Comparison of ENCODE assay signal across 25 cellular contexts in genomic region chr1:15276691-15277090, GRCh38. TPM values are rescaled to one million over a fixed set of nuclear protein-coding genes. Genes with fewer than 3 reads are reported as not detected.
DNase-seq lines count a peak whose midpoint lies in the region; ATAC-seq, FAIRE-seq and TF ChIP-seq lines count a peak whose summit lies in the region.
"Had no signal": no experiment of that assay in that cellular context is flagged by ENCODE, and none has a peak within 500 bp of the region (broad histone marks: within the 10 kb centered on the region; RNA-seq: fewer than 3 reads in every experiment).

No MANE protein-coding gene starts in this region.

- SMC1A ChIA-PET in GM12878 (lab: Charles Lee; ENCODE audit: uncharacterized antibody, unreplicated experiment), result interaction anchor here (0.8 to 1.8 kb wide), 2 partner anchors 27 to 148 kb away, joined by 5 read pairs; no protein-coding TSS in a partner anchor

- no peak overlapping the region for H3K27ac Mint-ChIP-seq in osteocyte (ENCODE audit: unreplicated experiment)
- H3K27ac Mint-ChIP-seq: CD4-positive, alpha-beta T cell; HFFc6 had no signal

- H2AFZ ChIP-seq in GM12878 (ENCODE audit: control insufficient read depth, low read depth, low read length), result no peak overlapping the region
- H2AFZ ChIP-seq in SK-N-SH (ENCODE audit: low read depth), result no peak overlapping the region

- no peak overlapping the region for H3K4me3 Mint-ChIP-seq in osteocyte (ENCODE audit: unreplicated experiment)
- H3K4me3 Mint-ChIP-seq: CD14-positive monocyte; CD4-positive, alpha-beta T cell; CD8-positive, alpha-beta memory T cell; HFFc6 had no signal

- no peaks in the 10 kb centered on the region for H4K20me1 ChIP-seq in GM12878 (ENCODE audit: control insufficient read depth, insufficient read depth)
- no peaks in the 10 kb centered on the region for H4K20me1 ChIP-seq in SK-N-SH (ENCODE audit: insufficient read depth)
- H4K20me1 ChIP-seq: BLaER1 treated with 17β-estradiol and CSF1 and Interleukin-3, amounts not matched to agents 10 nM and 100 nM had no signal

- no TSS peak for BruUV-seq in GM12878 (replicated peaks; lab: Mats Ljungman, UMichigan)

- no peaks in the 10 kb centered on the region for H3K4me1 Mint-ChIP-seq in osteocyte (ENCODE audit: unreplicated experiment)

- TF ChIP-seq CTCF in GM12878 (IDR thresholded peaks at IDR 0.05 in 2 of 3, conservative IDR thresholded peaks at IDR 0.05 in 1 of 3; ENCODE audit: control insufficient read depth in 2 of 3, extremely low read depth in 1 of 3, insufficient read depth in 1 of 3, low read depth in 3 of 3, low read length in 3 of 3) (no peak), osteocyte (IDR thresholded peaks at IDR 0.05) (no peak), vagina (IDR thresholded peaks at IDR 0.05) (no peak), SK-N-SH (IDR thresholded peaks at IDR 0.05) (no peak)

- no peak for FAIRE-seq in GM12878 (lab: Jason Lieb, UNC)
- FAIRE-seq: A549, D721Med, G401.6, GM19239, H54 had no signal

- DNase-seq in GM12878 (ENCODE audit: low read depth, low spot score) (no peak), left colon (no peak), osteocyte (ENCODE audit: extremely low spot score, unreplicated experiment) (peak; percentile 27), vagina (ENCODE audit: extremely low spot score in 2 of 2) (peak; percentile 25 to 54), SK-N-SH (no peak), NOMO-1 treated with DMSO at 0.1 percent for 48 hours (lab: John Stamatoyannopoulos, UW; ENCODE audit: unreplicated experiment) (no peak)
- DNase-seq: 8988T; ACHN; AML-193; BE2C; CD4-positive, alpha-beta T cell; CD8-positive, alpha-beta memory T cell; DMS 273 treated with DMSO at 0.1 percent for 48 hours; DMS79; GOT3; HFFc6 had no signal

- TF ChIP-seq EP300 in GM12878 (IDR thresholded peaks at IDR 0.05; ENCODE audit: borderline replicate concordance in 1 of 2, control insufficient read depth in 1 of 2, low read depth in 2 of 2, low read length in 2 of 2) (no peak), SK-N-SH (IDR thresholded peaks at IDR 0.05; ENCODE audit: borderline replicate concordance in 1 of 2, low read depth in 1 of 2, low read length in 1 of 2) (no peak)

- RAD21 ChIA-PET in GM12878 (lab: Charles Lee; ENCODE audit: unreplicated experiment), result interaction anchor here (8.2 kb wide), 1 partner anchor 148 kb away, joined by 166 read pairs; no protein-coding TSS in a partner anchor

- intact Hi-C loops in GM12878 (cut with micrococcal nuclease; ENCODE audit: unreplicated experiment), result no loop called here
- intact Hi-C loops in left colon (cut with DNase I, micrococcal nuclease), result loop anchor here in 1 of 2 donors (10.0 kb wide), 2 partner anchors 122 to 152 kb away; partner anchors contain the start of gene TMEM51
- intact Hi-C loops in vagina (cut with DNase I), result no loop called here

- H3K9me3 ChIP-seq in GM12878 (replicated peaks; ENCODE audit: control insufficient read depth, insufficient read depth, low read length) (no peaks in the 10 kb centered on the region), vagina (no peaks in the 10 kb centered on the region), SK-N-SH (no peaks in the 10 kb centered on the region)
- H3K9me3 ChIP-seq: A549; BE2C; BLaER1 treated with 17β-estradiol and CSF1 and Interleukin-3, amounts not matched to agents 10 nM and 100 nM; HAP-1 had no signal

- H3K9me3 Mint-ChIP-seq in osteocyte (ENCODE audit: unreplicated experiment), result no peaks in the 10 kb centered on the region
- H3K9me3 Mint-ChIP-seq: CD14-positive monocyte; CD4-positive, alpha-beta T cell; CD8-positive, alpha-beta memory T cell; HFFc6 had no signal

- H3K27me3 ChIP-seq in GM12878 (replicated peaks in 1 of 2; ENCODE audit: control insufficient read depth in 2 of 2, insufficient read depth in 2 of 2, low read length in 1 of 2), result no peaks in the 10 kb centered on the region; a peak in 1 of 4 replicates
- H3K27me3 ChIP-seq in vagina, result no peaks in the 10 kb centered on the region
- H3K27me3 ChIP-seq in SK-N-SH (ENCODE audit: insufficient read depth), result no peaks in the 10 kb centered on the region
- H3K27me3 ChIP-seq: BE2C; BLaER1 treated with 17β-estradiol and CSF1 and Interleukin-3, amounts not matched to agents 10 nM and 100 nM had no signal

- no peak overlapping the region for H3K4me2 ChIP-seq in GM12878 (ENCODE audit: control insufficient read depth, insufficient read depth)
- no peak overlapping the region for H3K4me2 ChIP-seq in SK-N-SH
- H3K4me2 ChIP-seq: A549 had no signal

- CTCF ChIA-PET in GM12878 (lab: Yijun Ruan, JAX), result interaction anchor here (0.6 to 9.2 kb wide), 4 partner anchors 28 to 153 kb away, joined by 3 to 219 read pairs (median 6); no protein-coding TSS in a partner anchor
- CTCF ChIA-PET in SK-N-SH (lab: Yijun Ruan, JAX), result interaction anchor here (0.5 to 1.2 kb wide), 3 partner anchors 28 to 155 kb away, joined by 3 to 7 read pairs (median 3); no protein-coding TSS in a partner anchor

- H3K27ac ChIP-seq in GM12878 (ENCODE audit: control insufficient read depth, insufficient read depth), result no peak overlapping the region
- no peak overlapping the region for H3K27ac ChIP-seq in vagina
- H3K27ac ChIP-seq in SK-N-SH (ENCODE audit: low read depth in 2 of 2, low read length in 1 of 2), result no peak overlapping the region
- H3K27ac ChIP-seq: BLaER1 treated with 17β-estradiol and CSF1 and Interleukin-3, amounts not matched to agents 10 nM and 100 nM had no signal

- H3F3A ChIP-seq in SK-N-SH (replicated peaks; ENCODE audit: insufficient read depth), result no peaks in the 10 kb centered on the region

- in situ Hi-C loops in GM12878 (cut with MboI), result no loop called here

- POLR2A ChIA-PET in GM12878 (lab: Charles Lee), result no interaction called here
- POLR2A ChIA-PET in SK-N-SH (lab: Yijun Ruan, JAX), result no interaction called here

- H3K27me3 Mint-ChIP-seq in osteocyte (ENCODE audit: unreplicated experiment), result peaks cover 38% of the 10 kb centered on the region

- TF ChIP-seq POLR2A in GM12878 (IDR thresholded peaks at IDR 0.05; ENCODE audit: low read depth, low read length), result no peak
- TF ChIP-seq POLR2A in vagina (IDR thresholded peaks at IDR 0.05), result no peak

- H3K79me2 ChIP-seq in GM12878 (ENCODE audit: control insufficient read depth, insufficient read depth, low read length) (no peaks in the 10 kb centered on the region), SK-N-SH (ENCODE audit: insufficient read depth) (no peaks in the 10 kb centered on the region)

- no peaks in the 10 kb centered on the region for H3K36me3 ChIP-seq in GM12878 (ENCODE audit: control insufficient read depth in 2 of 2, insufficient read depth in 2 of 2, low read length in 1 of 2)
- no peaks in the 10 kb centered on the region for H3K36me3 ChIP-seq in vagina
- H3K36me3 ChIP-seq in SK-N-SH (replicated peaks in 1 of 2; ENCODE audit: control insufficient read depth in 1 of 2, insufficient read depth in 2 of 2, low read length in 1 of 2), result no peaks in the 10 kb centered on the region
- H3K36me3 ChIP-seq: BE2C; BLaER1 treated with 17β-estradiol and CSF1 and Interleukin-3, amounts not matched to agents 10 nM and 100 nM; HAP-1 had no signal

- ATAC-seq in GM12878 (no peak), left colon (peak; percentile 47), GM21367 (IDR thresholded peaks at IDR 0.05; ENCODE audit: unreplicated experiment) (no peak)
- ATAC-seq: A549 had no signal

- H3K4me3 ChIP-seq in GM12878 (no peak overlapping the region), vagina (no peak overlapping the region), SK-N-SH (ENCODE audit: low read depth in 2 of 2, low read length in 1 of 2) (no peak overlapping the region)
- H3K4me3 ChIP-seq: A549; BLaER1 treated with 17β-estradiol and CSF1 and Interleukin-3, amounts not matched to agents 10 nM and 100 nM; HAP-1 had no signal

- WGBS in GM12878 (ENCODE audit: insufficient coverage, insufficient replicate concordance, low lambda C conversion rate, missing lambda C conversion rate), result 56% methylated on average over 7 of the region's 7 CpGs
- 86% methylated on average over 7 of the region's 7 CpGs for WGBS in SK-N-SH (ENCODE audit: low lambda C conversion rate)

- TF ChIP-seq RAD21 in GM12878 (IDR thresholded peaks at IDR 0.05; ENCODE audit: insufficient read depth, low read depth, low read length) (no peak), SK-N-SH (IDR thresholded peaks at IDR 0.05; ENCODE audit: low read length) (no peak)

- H3K4me1 ChIP-seq in GM12878 (ENCODE audit: control insufficient read depth, insufficient read depth, low read length), result no peaks in the 10 kb centered on the region
- H3K4me1 ChIP-seq in vagina, result no peaks in the 10 kb centered on the region
- peaks cover 0 to 5% of the 10 kb centered on the region in 2 experiments; a peak in 1 of 4 replicates for H3K4me1 ChIP-seq in SK-N-SH (ENCODE audit: control insufficient read depth in 1 of 2, insufficient read depth in 2 of 2, low read depth in 1 of 2, low read length in 1 of 2)
- H3K4me1 ChIP-seq: BE2C, HAP-1 had no signal

- H3K9me2 ChIP-seq in SK-N-SH, result no peaks in the 10 kb centered on the region

- no peaks in the 10 kb centered on the region for H3K36me3 Mint-ChIP-seq in osteocyte (ENCODE audit: unreplicated experiment)
- H3K36me3 Mint-ChIP-seq: CD14-positive monocyte; CD8-positive, alpha-beta memory T cell had no signal

- H3K9ac ChIP-seq in GM12878 (ENCODE audit: control insufficient read depth, insufficient read depth, low read length), result no peak overlapping the region
- no peak overlapping the region for H3K9ac ChIP-seq in SK-N-SH
- H3K9ac ChIP-seq: BLaER1 treated with 17β-estradiol and CSF1 and Interleukin-3, amounts not matched to agents 10 nM and 100 nM had no signal

RNA-seq across cellular contexts. Expression of gene FHAD1, which starts 29.7 kb away (rescaled TPM):
- 0.84 and 1.0 TPM in 2 replicates for total RNA-seq in GM12878 (2013; cell fraction: nucleolus; rRNA removed)
- total RNA-seq in GM12878 (2014; rRNA removed) (0.22 and 0.40 TPM in 2 replicates), GM12878 (2014; rRNA removed; fragmentation: Illumina TruSeq; extraction: Trizol) (0.40 and 0.41 TPM in 2 replicates), GM12878 (2021) (0.51 and 0.80 TPM in 2 replicates), left colon (1 to 10 TPM; 1.2 to 1.3 TPM), osteocyte (not detected in 2 replicates), vagina (not detected)
- not detected for polyA plus RNA-seq in GM12878 (2011; ENCODE audit: low read depth)
- polyA plus RNA-seq in GM12878 (2011; rRNA removed) (1.0 TPM in 2 replicates), GM12878 (2014; fragmentation: Illumina TruSeq; extraction: Trizol) (0.25 and 0.29 TPM in 2 replicates), GM12878 (2014; fragmentation: Nextera tagmentation; extraction: Ambion mirVana) (under 1 TPM in 1 of 2 experiments, not detected in 1; 0.09 TPM), GM12878 (2014; rRNA removed) (0.14 and 0.22 TPM in 2 replicates), GM12878 (2016; fragmentation: Nextera tagmentation; extraction: Ambion mirVana) (under 1 TPM in 1 of 2 experiments, not detected in 1; 0.20 TPM), SK-N-SH (2012; rRNA removed) (0.48 and 0.55 TPM in 2 replicates)
- 0.75 and 0.79 TPM in 2 replicates for polyA plus RNA-seq in GM12878 (2011; cell fraction: cytosol; rRNA removed)
- polyA plus RNA-seq in GM12878 (2011; cell fraction: nucleus; rRNA removed), result 1.3 and 1.4 TPM in 2 replicates
- 0.12 and 0.15 TPM in 2 replicates for polyA plus RNA-seq in GM12878 (2012)
- polyA minus RNA-seq in GM12878 (2011; rRNA and poly(A)+ RNA removed), result 0.67 and 0.88 TPM in 2 replicates
- not detected in 2 replicates for polyA minus RNA-seq in GM12878 (2011; cell fraction: cytosol; rRNA and poly(A)+ RNA removed)
- polyA minus RNA-seq in GM12878 (2011; cell fraction: nucleus; rRNA and poly(A)+ RNA removed), result 0.73 and 0.96 TPM in 2 replicates
- polyA plus RNA-seq in SK-N-SH (2012; cell fraction: cytosol; rRNA removed), result 0.26 and 0.31 TPM in 2 replicates
- 0.82 and 1.5 TPM in 2 replicates for polyA plus RNA-seq in SK-N-SH (2012; cell fraction: nucleus; rRNA removed)
- total RNA-seq: CD4-positive, alpha-beta T cell; CD8-positive, alpha-beta memory T cell had no signal
- polyA plus RNA-seq: CD8-positive, alpha-beta memory T cell had no signal

Comparison
In these comparisons a context has a peak if more than half of its experiments do, and no peak if none do; other contexts are left out.
1. DNase-seq: peak in osteocyte (single experiment) and vagina (2 of 2); none in GM12878 (single experiment), left colon (0 of 2), SK-N-SH (single experiment) and NOMO-1 treated with DMSO at 0.1 percent for 48 hours (single experiment).
2. Of the 26 proteins assayed by ChIP-seq in both GM12878 and SK-N-SH: peak only in GM12878: PBX3; only in SK-N-SH: none; in both: none; in neither: 25.